In genomic region chr2:208147759-208148158, GRCh38 we compare ENCODE assay signal across 27 cellular contexts. TPM values are rescaled to one million over a fixed set of nuclear protein-coding genes. Genes with fewer than 3 reads are reported as not detected.
"Had no signal": no experiment of that assay in that cellular context is flagged by ENCODE, and none has a peak within 500 bp of the region (broad histone marks: within the 10 kb centered on the region; RNA-seq: fewer than 3 reads in every experiment).

No MANE protein-coding gene starts in this region.

- H3K27me3 ChIP-seq: heart left ventricle, sigmoid colon had no signal

- DNase-seq: effector CD4-positive, alpha-beta T cell; heart left ventricle; hippocampal formation; kidney glomerular epithelial cell; naive thymus-derived CD4-positive, alpha-beta T cell; nephron progenitor cell; posterior cingulate gyrus; sigmoid colon; stimulated activated CD4-positive, alpha-beta T cell treated with anti-CD3 and anti-CD28 coated beads, Interleukin-2, amount 100 ng/mL, for 48 hours; stimulated activated naive CD4-positive, alpha-beta T cell treated with Interleukin-2 at 50 U/mL for 16 hours had no signal

- H3K27ac ChIP-seq: coronary artery, heart left ventricle, sigmoid colon had no signal

- H3K4me2 ChIP-seq: smooth muscle cell had no signal

- ATAC-seq: esophagus mucosa; heart left ventricle; naive thymus-derived CD4-positive, alpha-beta T cell had no signal

- H3K4me1 ChIP-seq: heart left ventricle, sigmoid colon had no signal

- FAIRE-seq: frontal cortex, islet of Langerhans had no signal

- H3K4me3 ChIP-seq: coronary artery, heart left ventricle, sigmoid colon, smooth muscle cell had no signal

- H3K36me3 ChIP-seq: heart left ventricle, sigmoid colon had no signal

RNA-seq across cellular contexts. Expression of gene CRYGB, which starts 1.8 kb away (rescaled TPM):
- total RNA-seq: chondrocyte; dermis microvascular lymphatic vessel endothelial cell; esophagus mucosa; fibroblast of lung; frontal cortex; glomerular endothelial cell; heart left ventricle; liver; lung microvascular endothelial cell; mesenteric fat pad; mononuclear cell; naive thymus-derived CD4-positive, alpha-beta T cell; osteocyte; pulmonary artery endothelial cell; sigmoid colon; smooth muscle cell; urinary bladder had no signal
- polyA plus RNA-seq: fibroblast of lung; heart left ventricle; liver; naive thymus-derived CD4-positive, alpha-beta T cell; sigmoid colon; smooth muscle cell; urinary bladder had no signal

RNA-seq across cellular contexts. Expression of gene CRYGA, which starts 15.6 kb away (rescaled TPM):
- total RNA-seq: chondrocyte; dermis microvascular lymphatic vessel endothelial cell; esophagus mucosa; fibroblast of lung; frontal cortex; glomerular endothelial cell; heart left ventricle; liver; lung microvascular endothelial cell; mesenteric fat pad; mononuclear cell; naive thymus-derived CD4-positive, alpha-beta T cell; osteocyte; pulmonary artery endothelial cell; sigmoid colon; smooth muscle cell; urinary bladder had no signal
- polyA plus RNA-seq: fibroblast of lung; heart left ventricle; liver; naive thymus-derived CD4-positive, alpha-beta T cell; sigmoid colon; smooth muscle cell; urinary bladder had no signal

RNA-seq across cellular contexts. Expression of gene CRYGC, which starts 18.1 kb away (rescaled TPM):
- total RNA-seq: chondrocyte; dermis microvascular lymphatic vessel endothelial cell; esophagus mucosa; fibroblast of lung; frontal cortex; glomerular endothelial cell; heart left ventricle; liver; lung microvascular endothelial cell; mesenteric fat pad; mononuclear cell; naive thymus-derived CD4-positive, alpha-beta T cell; osteocyte; pulmonary artery endothelial cell; sigmoid colon; smooth muscle cell; urinary bladder had no signal
- polyA plus RNA-seq: fibroblast of lung; heart left ventricle; liver; naive thymus-derived CD4-positive, alpha-beta T cell; sigmoid colon; smooth muscle cell; thymus; urinary bladder had no signal

RNA-seq across cellular contexts. Expression of gene CRYGD, which starts 23.4 kb away (rescaled TPM):
- total RNA-seq: chondrocyte; dermis microvascular lymphatic vessel endothelial cell; esophagus mucosa; fibroblast of lung; glomerular endothelial cell; heart left ventricle; liver; lung microvascular endothelial cell; mesenteric fat pad; mononuclear cell; naive thymus-derived CD4-positive, alpha-beta T cell; osteocyte; pulmonary artery endothelial cell; sigmoid colon; smooth muscle cell had no signal
- polyA plus RNA-seq: fibroblast of lung; heart left ventricle; liver; naive thymus-derived CD4-positive, alpha-beta T cell; sigmoid colon; smooth muscle cell; urinary bladder had no signal

RNA-seq across cellular contexts. Expression of gene C2orf80, which starts 42.1 kb away (rescaled TPM):
- total RNA-seq: chondrocyte; dermis microvascular lymphatic vessel endothelial cell; esophagus mucosa; fibroblast of lung; glomerular endothelial cell; heart left ventricle; liver; lung microvascular endothelial cell; mesenteric fat pad; mononuclear cell; naive thymus-derived CD4-positive, alpha-beta T cell; osteocyte; pulmonary artery endothelial cell; sigmoid colon; smooth muscle cell had no signal
- polyA plus RNA-seq: fibroblast of lung; heart left ventricle; liver; naive thymus-derived CD4-positive, alpha-beta T cell; sigmoid colon; smooth muscle cell; urinary bladder had no signal
